In the genomic region with DNA sequence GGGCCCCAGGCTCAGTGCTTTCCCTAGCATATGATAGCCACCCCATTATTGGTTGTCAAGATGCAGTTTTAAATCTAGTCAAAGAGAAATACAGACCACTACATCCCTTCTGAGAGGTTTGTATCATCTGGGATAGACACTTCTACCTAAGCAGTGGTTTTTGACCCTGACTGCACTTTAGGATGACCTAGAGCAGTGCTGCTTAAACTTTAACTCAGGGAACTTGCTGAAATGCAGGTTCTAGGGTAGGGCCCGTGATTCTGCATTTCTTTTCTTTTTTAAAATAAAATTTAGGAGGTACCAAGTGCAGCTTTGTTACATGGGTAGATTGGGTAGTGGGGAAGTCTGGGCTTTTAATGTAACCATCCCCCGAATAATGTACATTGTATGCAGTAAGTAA, we compare ENCODE assay signal across 1 cellular context.
A peak's percentile ranks its signal among the peaks of the same experiment; 100 is the strongest.
TF ChIP-seq lines count a peak whose summit lies in the region.

No MANE protein-coding gene starts in this region.

TF ChIP-seq in HepG2, 621 proteins besides CTCF, POLR2A, EP300 and RAD21:
- TF ChIP-seq, protein P1, sequence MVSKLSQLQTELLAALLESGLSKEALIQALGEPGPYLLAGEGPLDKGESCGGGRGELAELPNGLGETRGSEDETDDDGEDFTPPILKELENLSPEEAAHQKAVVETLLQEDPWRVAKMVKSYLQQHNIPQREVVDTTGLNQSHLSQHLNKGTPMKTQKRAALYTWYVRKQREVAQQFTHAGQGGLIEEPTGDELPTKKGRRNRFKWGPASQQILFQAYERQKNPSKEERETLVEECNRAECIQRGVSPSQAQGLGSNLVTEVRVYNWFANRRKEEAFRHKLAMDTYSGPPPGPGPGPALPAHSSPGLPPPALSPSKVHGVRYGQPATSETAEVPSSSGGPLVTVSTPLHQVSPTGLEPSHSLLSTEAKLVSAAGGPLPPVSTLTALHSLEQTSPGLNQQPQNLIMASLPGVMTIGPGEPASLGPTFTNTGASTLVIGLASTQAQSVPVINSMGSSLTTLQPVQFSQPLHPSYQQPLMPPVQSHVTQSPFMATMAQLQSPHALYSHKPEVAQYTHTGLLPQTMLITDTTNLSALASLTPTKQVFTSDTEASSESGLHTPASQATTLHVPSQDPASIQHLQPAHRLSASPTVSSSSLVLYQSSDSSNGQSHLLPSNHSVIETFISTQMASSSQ (IDR thresholded peaks at IDR 0.05; ENCODE audit: low read depth): peak; percentile 89
- TF ChIP-seq, protein P1 (CRISPR knock-in tag; IDR thresholded peaks at IDR 0.05; ENCODE audit: borderline replicate concordance): peak; percentile 70; the same call in 1 of the 2 replicates
- TF ChIP-seq REL (CRISPR knock-in tag; conservative IDR thresholded peaks at IDR 0.05) (no peak), ZMYM3 (CRISPR knock-in tag; IDR thresholded peaks at IDR 0.05) (peak; percentile 65), NR2F6 (IDR thresholded peaks at IDR 0.05) (peak; percentile 76), NR2F6 (CRISPR knock-in tag; IDR thresholded peaks at IDR 0.05) (0 out of 2 replicates have a peak, but pooled peaks have one; percentile 39), ZMYM2 (CRISPR knock-in tag; IDR thresholded peaks at IDR 0.05) (0 out of 2 replicates have a peak, but pooled peaks have one; percentile 29), KMT2A (CRISPR knock-in tag; IDR thresholded peaks at IDR 0.05) (0 out of 2 replicates have a peak, but pooled peaks have one; percentile 30), ZNF781 (CRISPR knock-in tag; IDR thresholded peaks at IDR 0.05; ENCODE audit: borderline replicate concordance, not compliant biosample characterization) (peak; percentile 42), SNRNP70 (IDR thresholded peaks at IDR 0.05; ENCODE audit: low read depth, low read length) (no peak), RXRB (CRISPR knock-in tag; IDR thresholded peaks at IDR 0.05; ENCODE audit: borderline replicate concordance) (peak; percentile 34; the same call in 1 of the 2 replicates), HNRNPUL1 (IDR thresholded peaks at IDR 0.05; ENCODE audit: low read depth, low read length) (peak; percentile 55; the same call in 1 of the 2 replicates), MED13 (CRISPR knock-in tag; IDR thresholded peaks at IDR 0.05) (no peak), ADNP (CRISPR knock-in tag; IDR thresholded peaks at IDR 0.05) (0 out of 2 replicates have a peak, but pooled peaks have one; percentile 8), ZNF775 (CRISPR knock-in tag; IDR thresholded peaks at IDR 0.05; ENCODE audit: borderline replicate concordance) (no peak), ZNF354B (CRISPR knock-in tag; IDR thresholded peaks at IDR 0.05) (no peak), RFXANK (CRISPR knock-in tag; IDR thresholded peaks at IDR 0.05) (0 out of 2 replicates have a peak, but pooled peaks have one; percentile 44), JARID2 (CRISPR knock-in tag; IDR thresholded peaks at IDR 0.05; ENCODE audit: insufficient replicate concordance) (no peak), HNF4A (CRISPR knock-in tag; IDR thresholded peaks at IDR 0.05) (peak; percentile 39; the same call in 1 of the 2 replicates), LCORL (IDR thresholded peaks at IDR 0.05) (no peak), LCORL (CRISPR knock-in tag; IDR thresholded peaks at IDR 0.05) (0 out of 2 replicates have a peak, but pooled peaks have one; percentile 22)
- TF ChIP-seq, protein P2, sequence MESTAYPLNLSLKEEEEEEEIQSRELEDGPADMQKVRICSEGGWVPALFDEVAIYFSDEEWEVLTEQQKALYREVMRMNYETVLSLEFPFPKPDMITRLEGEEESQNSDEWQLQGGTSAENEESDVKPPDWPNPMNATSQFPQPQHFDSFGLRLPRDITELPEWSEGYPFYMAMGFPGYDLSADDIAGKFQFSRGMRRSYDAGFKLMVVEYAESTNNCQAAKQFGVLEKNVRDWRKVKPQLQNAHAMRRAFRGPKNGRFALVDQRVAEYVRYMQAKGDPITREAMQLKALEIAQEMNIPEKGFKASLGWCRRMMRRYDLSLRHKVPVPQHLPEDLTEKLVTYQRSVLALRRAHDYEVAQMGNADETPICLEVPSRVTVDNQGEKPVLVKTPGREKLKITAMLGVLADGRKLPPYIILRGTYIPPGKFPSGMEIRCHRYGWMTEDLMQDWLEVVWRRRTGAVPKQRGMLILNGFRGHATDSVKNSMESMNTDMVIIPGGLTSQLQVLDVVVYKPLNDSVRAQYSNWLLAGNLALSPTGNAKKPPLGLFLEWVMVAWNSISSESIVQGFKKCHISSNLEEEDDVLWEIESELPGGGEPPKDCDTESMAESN (CRISPR knock-in tag; conservative IDR thresholded peaks at IDR 0.05): no peak
- TF ChIP-seq, protein P3, sequence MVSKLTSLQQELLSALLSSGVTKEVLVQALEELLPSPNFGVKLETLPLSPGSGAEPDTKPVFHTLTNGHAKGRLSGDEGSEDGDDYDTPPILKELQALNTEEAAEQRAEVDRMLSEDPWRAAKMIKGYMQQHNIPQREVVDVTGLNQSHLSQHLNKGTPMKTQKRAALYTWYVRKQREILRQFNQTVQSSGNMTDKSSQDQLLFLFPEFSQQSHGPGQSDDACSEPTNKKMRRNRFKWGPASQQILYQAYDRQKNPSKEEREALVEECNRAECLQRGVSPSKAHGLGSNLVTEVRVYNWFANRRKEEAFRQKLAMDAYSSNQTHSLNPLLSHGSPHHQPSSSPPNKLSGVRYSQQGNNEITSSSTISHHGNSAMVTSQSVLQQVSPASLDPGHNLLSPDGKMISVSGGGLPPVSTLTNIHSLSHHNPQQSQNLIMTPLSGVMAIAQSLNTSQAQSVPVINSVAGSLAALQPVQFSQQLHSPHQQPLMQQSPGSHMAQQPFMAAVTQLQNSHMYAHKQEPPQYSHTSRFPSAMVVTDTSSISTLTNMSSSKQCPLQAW (CRISPR knock-in tag; IDR thresholded peaks at IDR 0.05): peak; percentile 75
- TF ChIP-seq, protein P4, sequence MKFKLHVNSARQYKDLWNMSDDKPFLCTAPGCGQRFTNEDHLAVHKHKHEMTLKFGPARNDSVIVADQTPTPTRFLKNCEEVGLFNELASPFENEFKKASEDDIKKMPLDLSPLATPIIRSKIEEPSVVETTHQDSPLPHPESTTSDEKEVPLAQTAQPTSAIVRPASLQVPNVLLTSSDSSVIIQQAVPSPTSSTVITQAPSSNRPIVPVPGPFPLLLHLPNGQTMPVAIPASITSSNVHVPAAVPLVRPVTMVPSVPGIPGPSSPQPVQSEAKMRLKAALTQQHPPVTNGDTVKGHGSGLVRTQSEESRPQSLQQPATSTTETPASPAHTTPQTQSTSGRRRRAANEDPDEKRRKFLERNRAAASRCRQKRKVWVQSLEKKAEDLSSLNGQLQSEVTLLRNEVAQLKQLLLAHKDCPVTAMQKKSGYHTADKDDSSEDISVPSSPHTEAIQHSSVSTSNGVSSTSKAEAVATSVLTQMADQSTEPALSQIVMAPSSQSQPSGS (CRISPR knock-in tag; IDR thresholded peaks at IDR 0.05): 0 out of 2 replicates have a peak, but pooled peaks have one; percentile 36
